Comparison of ENCODE assay signal across 36 cellular contexts in genomic region chr11:102676086-102676485, GRCh38. TPM values are rescaled to one million over a fixed set of nuclear protein-coding genes. Genes with fewer than 3 reads are reported as not detected.
"Had no signal": no experiment of that assay in that cellular context is flagged by ENCODE, and none has a peak within 500 bp of the region (broad histone marks: within the 10 kb centered on the region; RNA-seq: fewer than 3 reads in every experiment).

No MANE protein-coding gene starts in this region.

- H3K27me3 Mint-ChIP-seq: type B pancreatic cell had no signal

- H3K4me1 Mint-ChIP-seq: endodermal cell; memory B cell; mesothelial cell of epicardium; natural killer cell; stimulated activated memory B cell treated with anti-CD40 and anti-IgM and Interleukin-4, amounts not matched to agents 10 μg/mL and 1 μg/mL and 100 μg/mL, for 72 hours had no signal

- H3K4me2 ChIP-seq: hepatocyte had no signal

- DNase-seq: colonic mucosa; effector CD8-positive, alpha-beta T cell; endodermal cell; foreskin fibroblast; heart left ventricle; kidney; natural killer cell; spleen; stimulated activated CD4-positive, alpha-beta T cell treated with anti-CD3 and anti-CD28 coated beads, Interleukin-4, amount 100 ng/mL, for 4 hours; stimulated activated naive CD8-positive, alpha-beta T cell treated with anti-CD3 and anti-CD28 coated beads, Interleukin-15, Interleukin-2, amounts not matched to agents 100 U/mL and 50 U/mL, for 24 hours; substantia nigra; testis; tibial artery had no signal

- H3K27ac ChIP-seq: colonic mucosa, epithelial cell of prostate, gastroesophageal sphincter, heart left ventricle, hepatocyte, neutrophil, parathyroid adenoma, prostate gland, right atrium auricular region, spleen, testis, tibial artery had no signal

- H3K79me2 ChIP-seq: hepatocyte, parathyroid adenoma had no signal

- H3K27ac Mint-ChIP-seq: dendritic cell treated with granulocyte-macrophage colony-stimulating factor and Interleukin-4, amounts not matched to agents 40 ng/mL and 50 ng/mL, for 4 days; endodermal cell; memory B cell; mesothelial cell of epicardium; natural killer cell; stimulated activated memory B cell treated with anti-CD40 and anti-IgM and Interleukin-4, amounts not matched to agents 10 μg/mL and 1 μg/mL and 100 μg/mL, for 72 hours; type B pancreatic cell had no signal

- H3K9ac ChIP-seq: parathyroid adenoma had no signal

- H3K36me3 ChIP-seq: colonic mucosa, gastroesophageal sphincter, heart left ventricle, neutrophil, prostate gland, right atrium auricular region, spleen, tibial artery had no signal

- H3K9me3 ChIP-seq: colonic mucosa, gastroesophageal sphincter, heart left ventricle, neutrophil, prostate gland, right atrium auricular region, spleen, testis, tibial artery had no signal

- H3K4me1 ChIP-seq: colonic mucosa, parathyroid adenoma, prostate gland, right atrium auricular region, spleen, testis, tibial artery had no signal

- H2AFZ ChIP-seq: hepatocyte, parathyroid adenoma had no signal

- H3K4me3 Mint-ChIP-seq: dendritic cell treated with granulocyte-macrophage colony-stimulating factor and Interleukin-4, amounts not matched to agents 40 ng/mL and 50 ng/mL, for 4 days; endodermal cell; memory B cell; mesothelial cell of epicardium; natural killer cell; stimulated activated memory B cell treated with anti-CD40 and anti-IgM and Interleukin-4, amounts not matched to agents 10 μg/mL and 1 μg/mL and 100 μg/mL, for 72 hours; type B pancreatic cell had no signal

- H3K9me3 Mint-ChIP-seq: dendritic cell treated with granulocyte-macrophage colony-stimulating factor and Interleukin-4, amounts not matched to agents 40 ng/mL and 50 ng/mL, for 4 days; endodermal cell; memory B cell; mesothelial cell of epicardium; natural killer cell; stimulated activated memory B cell treated with anti-CD40 and anti-IgM and Interleukin-4, amounts not matched to agents 10 μg/mL and 1 μg/mL and 100 μg/mL, for 72 hours; type B pancreatic cell had no signal

- H3K27me3 ChIP-seq: colonic mucosa, gastroesophageal sphincter, hepatocyte, neutrophil, right atrium auricular region, testis, tibial artery had no signal

- H3K36me3 Mint-ChIP-seq: memory B cell; mesothelial cell of epicardium; natural killer cell; stimulated activated memory B cell treated with anti-CD40 and anti-IgM and Interleukin-4, amounts not matched to agents 10 μg/mL and 1 μg/mL and 100 μg/mL, for 72 hours; type B pancreatic cell had no signal

- H3K4me3 ChIP-seq: colonic mucosa, gastroesophageal sphincter, heart left ventricle, hepatocyte, lung, prostate gland, right atrium auricular region, spleen, testis, tibial artery had no signal

RNA-seq across cellular contexts. Expression of gene MMP27, which starts 29.5 kb away (rescaled TPM):
- total RNA-seq: chondrocyte, endodermal cell, esophagus mucosa, gastroesophageal sphincter, hepatocyte, kidney, left lobe of liver, liver, lung, mesothelial cell of epicardium, mucosa of gallbladder, natural killer cell, omental fat pad, prostate gland, right atrium auricular region, sciatic nerve, skeletal muscle tissue, testis, urinary bladder had no signal
- polyA plus RNA-seq: heart left ventricle, hepatocyte, liver, neural cell, spleen had no signal

RNA-seq across cellular contexts. Expression of gene MMP8, which starts 48.7 kb away (rescaled TPM):
- total RNA-seq: chondrocyte, colonic mucosa, endodermal cell, esophagus mucosa, mesothelial cell of epicardium, mucosa of gallbladder, prostate gland had no signal
- polyA plus RNA-seq: hepatocyte, neural cell had no signal

RNA-seq across cellular contexts. Expression of gene MMP20, which starts 51.0 kb away (rescaled TPM):
- total RNA-seq: chondrocyte, colonic mucosa, endodermal cell, esophagus mucosa, gastroesophageal sphincter, heart left ventricle, hepatocyte, kidney, left lobe of liver, liver, lung, mesothelial cell of epicardium, natural killer cell, omental fat pad, prostate gland, right atrium auricular region, sciatic nerve, skeletal muscle tissue, spleen, urinary bladder had no signal
- polyA plus RNA-seq: heart left ventricle, hepatocyte, liver, lung, neural cell, urinary bladder had no signal
